In the genomic region with DNA sequence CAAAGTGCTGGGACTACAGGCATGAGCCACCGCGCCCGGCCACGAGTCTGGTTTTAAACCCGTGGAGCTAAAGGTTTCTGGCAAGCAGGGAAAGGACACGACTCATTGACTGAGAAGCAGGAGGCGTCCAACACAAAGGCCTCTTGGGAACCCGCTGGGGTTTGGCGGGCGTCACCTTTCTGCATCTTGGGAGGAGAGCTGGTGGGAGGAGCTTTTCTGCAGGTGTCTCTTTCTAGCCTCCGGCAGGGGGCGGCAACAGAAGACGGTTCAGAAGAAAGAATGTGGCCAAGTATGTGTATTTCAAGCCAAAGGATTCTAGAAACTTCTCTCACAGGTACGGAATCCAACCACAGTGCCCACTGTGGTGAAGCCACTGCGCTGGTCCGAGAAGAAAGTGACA, we compare ENCODE assay signal across 8 cellular contexts.
A peak's percentile ranks its signal among the peaks of the same experiment; 100 is the strongest.
DNase-seq lines count a peak whose midpoint lies in the region; ATAC-seq lines count a peak whose summit lies in the region.

No MANE protein-coding gene starts in this region.

- no peak for ATAC-seq in HG03460 (IDR thresholded peaks at IDR 0.05; ENCODE audit: unreplicated experiment)
- ATAC-seq in GM18907 (IDR thresholded peaks at IDR 0.05; ENCODE audit: unreplicated experiment) = no peak

- peak; percentile 58 for DNase-seq in AG20443 (ENCODE audit: low spot score)
- DNase-seq in HPDE6-E6E7 (ENCODE audit: extremely low spot score) = peak; percentile 91
- DNase-seq in SK-MEL-5 (ENCODE audit: low read depth, low spot score) = peak; percentile 64
- DNase-seq in activated naive CD4-positive, alpha-beta T cell treated with anti-CD3 and anti-CD28 coated beads, Interleukin-2, amount 50 U/mL, for 16 hours = peak; percentile 67
- DNase-seq in cardiac septum (ENCODE audit: low spot score) = peak; percentile 85
- peak; percentile 89 for DNase-seq in renal cortical epithelial cell (ENCODE audit: low read depth)

- in situ Hi-C loops in SK-MEL-5 (cut with HindIII; ENCODE audit: low pct_unique_long_range_greater_than_20kb, low sequenced_read_pairs) = no loop called here

- intact Hi-C loops in cardiac septum (cut with DNase I) = loop anchor here (5.0 kb wide), 1 partner anchor 82 kb away; no protein-coding TSS in a partner anchor
